ENCODE assay signal across 21 cellular contexts in genomic region chr11:59008942-59009341, GRCh38.
A peak's percentile ranks its signal among the peaks of the same experiment; 100 is the strongest.
DNase-seq lines count a peak whose midpoint lies in the region; ATAC-seq and TF ChIP-seq lines count a peak whose summit lies in the region.
"Had no signal": no experiment of that assay in that cellular context is flagged by ENCODE, and none has a peak within 500 bp of the region (broad histone marks: within the 10 kb centered on the region; RNA-seq: fewer than 3 reads in every experiment).

No MANE protein-coding gene starts in this region.

- peak overlapping the region; percentile 38 to 84 (median 56); a peak in 17 of 22 replicates for H3K4me2 ChIP-seq in BLaER1 treated with 17β-estradiol and CSF1 and Interleukin-3, amounts not matched to agents 10 nM and 100 nM

- H3K9ac ChIP-seq in BLaER1 treated with 17β-estradiol and CSF1 and Interleukin-3, amounts not matched to agents 10 nM and 100 nM = no peak overlapping the region
- H3K9ac ChIP-seq: GM23248 had no signal

- H3K27me3 Mint-ChIP-seq in naive B cell = no peaks in the 10 kb centered on the region
- H3K27me3 Mint-ChIP-seq: IgD-negative memory B cell had no signal

- H3K4me3 Mint-ChIP-seq in naive B cell = peak overlapping the region in 6 of 8 donors; percentile 5 to 79 (median 48)
- H3K4me3 Mint-ChIP-seq: CD8-positive, alpha-beta T cell; H9 had no signal

- H3K27ac Mint-ChIP-seq in naive B cell = peak overlapping the region in 5 of 6 donors; percentile 8 to 86 (median 20)
- H3K27ac Mint-ChIP-seq: CD8-positive, alpha-beta T cell; H9; IgD-negative memory B cell had no signal

- H3K4me1 ChIP-seq in BLaER1 treated with 17β-estradiol and CSF1 and Interleukin-3, amounts not matched to agents 10 nM and 100 nM = peaks cover 32 to 54% (median 37%) of the 10 kb centered on the region in 10 experiments
- H3K4me1 ChIP-seq: SJSA1 had no signal

- H4K20me1 ChIP-seq in BLaER1 treated with 17β-estradiol and CSF1 and Interleukin-3, amounts not matched to agents 10 nM and 100 nM = no peaks in the 10 kb centered on the region

- H3K4me1 Mint-ChIP-seq in naive B cell = peaks cover 44 to 50% (median 48%) of the 10 kb centered on the region in 3 donors

- peaks cover 0 to 4% (median 0%) of the 10 kb centered on the region in 7 donors for H3K9me3 Mint-ChIP-seq in naive B cell
- H3K9me3 Mint-ChIP-seq: CD8-positive, alpha-beta T cell; IgD-negative memory B cell had no signal

- H3K27ac ChIP-seq in 22Rv1 = peak overlapping the region; percentile 99
- H3K27ac ChIP-seq in BLaER1 treated with 17β-estradiol and CSF1 and Interleukin-3, amounts not matched to agents 10 nM and 100 nM = peak overlapping the region in 1 of 11 experiments; percentile 72; a peak in 1 of 22 replicates
- H3K27ac ChIP-seq: GM23248, SJSA1 had no signal

- H3K27me3 ChIP-seq in BLaER1 treated with 17β-estradiol and CSF1 and Interleukin-3, amounts not matched to agents 10 nM and 100 nM = no peaks in the 10 kb centered on the region
- H3K27me3 ChIP-seq: MG63 had no signal

- H3K9me3 ChIP-seq in BLaER1 treated with 17β-estradiol and CSF1 and Interleukin-3, amounts not matched to agents 10 nM and 100 nM (replicated peaks in 1 of 11) = no peaks in the 10 kb centered on the region
- H3K9me3 ChIP-seq: MG63, SJSA1 had no signal

- peaks cover 2 to 18% of the 10 kb centered on the region in 2 donors for H3K36me3 Mint-ChIP-seq in naive B cell
- H3K36me3 Mint-ChIP-seq: CD8-positive, alpha-beta T cell had no signal

- DNase-seq in NCI-H2196 treated with DMSO at 0.1 percent for 48 hours (lab: John Stamatoyannopoulos, UW; ENCODE audit: unreplicated experiment) (peak; percentile 36), naive B cell (no peak), AG08395 (ENCODE audit: low spot score) (no peak), NCI-H69 (lab: John Stamatoyannopoulos, UW) (no peak), occipital lobe (lab: John Stamatoyannopoulos, UW) (no peak)
- DNase-seq: C1 segment of cervical spinal cord; CD8-positive, alpha-beta T cell; GM23248; H9; MG63; NCI-H1048; NCI-H1417 treated with DMSO at 0.1 percent for 48 hours; NCI-H187; NCI-H345; NCI-H524; NCI-H82 had no signal

- ATAC-seq in naive B cell (ENCODE audit: low read depth in 2 of 2) = no peak
- ATAC-seq: CD8-positive, alpha-beta T cell; Right ventricle myocardium inferior had no signal

- H3K4me3 ChIP-seq in BLaER1 treated with 17β-estradiol and CSF1 and Interleukin-3, amounts not matched to agents 10 nM and 100 nM = no peak overlapping the region
- H3K4me3 ChIP-seq: GM23248, MG63, SJSA1 had no signal

- TF ChIP-seq CTCF in 22Rv1 (IDR thresholded peaks at IDR 0.05) = no peak

- H3K36me3 ChIP-seq in BLaER1 treated with 17β-estradiol and CSF1 and Interleukin-3, amounts not matched to agents 10 nM and 100 nM = no peaks in the 10 kb centered on the region
- H3K36me3 ChIP-seq: MG63, SJSA1 had no signal
